In genomic region chr17:48024149-48025039, GRCh38 we compare ENCODE assay signal across 8 cellular contexts. TPM values are rescaled to one million over a fixed set of nuclear protein-coding genes. Genes with fewer than 3 reads are reported as not detected.
A peak's percentile ranks its signal among the peaks of the same experiment; 100 is the strongest.
DNase-seq lines count a peak whose midpoint lies in the region; ATAC-seq and TF ChIP-seq lines count a peak whose summit lies in the region.

No MANE protein-coding gene starts in this region.

- H3K9me3 Mint-ChIP-seq in central memory CD8-positive, alpha-beta T cell = no peaks in the 10 kb centered on the region
- H3K9me3 Mint-ChIP-seq in stimulated activated naive B cell treated with anti-CD40 and anti-IgM and Interleukin-4, amounts not matched to agents 10 μg/mL and 1 μg/mL and 100 μg/mL, for 72 hours = no peaks in the 10 kb centered on the region

- peak overlapping the region; percentile 31 to 41 for H3K4me3 ChIP-seq in left lung

- peak overlapping the region; percentile 60 to 87 for H3K27ac ChIP-seq in left lung

- peak; percentile 27 for ATAC-seq in central memory CD8-positive, alpha-beta T cell (replicated peaks; ENCODE audit: extremely low read depth, poor library complexity, severe bottlenecking)
- ATAC-seq in left lung (peak; percentile 54), HG03135 (IDR thresholded peaks at IDR 0.05; ENCODE audit: unreplicated experiment) (no peak)
- ATAC-seq in stimulated activated naive B cell treated with anti-CD40 and anti-IgM and Interleukin-4, amounts not matched to agents 10 μg/mL and 1 μg/mL and 100 μg/mL, for 72 hours (replicated peaks) = peak; percentile 1 to 4

- H3K27me3 ChIP-seq in left lung = peaks cover 0 to 44% of the 10 kb centered on the region in 2 donors

- intact Hi-C loops in left lung (cut with DNase I) = loop anchor here (5.0 to 10.0 kb wide), 4 partner anchors 50 to 110 kb away; no protein-coding TSS in a partner anchor

- peaks cover 8% of the 10 kb centered on the region for H3K36me3 Mint-ChIP-seq in central memory CD8-positive, alpha-beta T cell (ENCODE audit: insufficient read depth)
- H3K36me3 Mint-ChIP-seq in stimulated activated naive B cell treated with anti-CD40 and anti-IgM and Interleukin-4, amounts not matched to agents 10 μg/mL and 1 μg/mL and 100 μg/mL, for 72 hours = no peaks in the 10 kb centered on the region

- no peaks in the 10 kb centered on the region for H3K36me3 ChIP-seq in left lung

- no peaks in the 10 kb centered on the region for H3K9me3 ChIP-seq in left lung

- H3K4me1 ChIP-seq in left lung = peaks cover 14 to 55% of the 10 kb centered on the region in 2 donors

- peak; percentile 74 for DNase-seq in ELR (ENCODE audit: low read depth)
- peak; percentile 51 for DNase-seq in HK-2 (ENCODE audit: unreplicated experiment)
- peak in 3 of 5 experiments; percentile 26 to 54 (median 44) for DNase-seq in T-helper 2 cell
- DNase-seq in central memory CD8-positive, alpha-beta T cell (ENCODE audit: low spot score in 2 of 2) = no peak
- peak; percentile 81 to 92 for DNase-seq in left lung
- no peak for DNase-seq in stimulated activated naive B cell treated with anti-CD40 and anti-IgM and Interleukin-4, amounts not matched to agents 10 μg/mL and 1 μg/mL and 100 μg/mL, for 72 hours
- DNase-seq in NCI-H2107 (lab: John Stamatoyannopoulos, UW) = no peak

- H3K27me3 Mint-ChIP-seq in central memory CD8-positive, alpha-beta T cell = peaks cover 20% of the 10 kb centered on the region
- peaks cover 41 to 55% of the 10 kb centered on the region in 2 donors for H3K27me3 Mint-ChIP-seq in stimulated activated naive B cell treated with anti-CD40 and anti-IgM and Interleukin-4, amounts not matched to agents 10 μg/mL and 1 μg/mL and 100 μg/mL, for 72 hours

- peak overlapping the region; percentile 81 for H3K4me3 Mint-ChIP-seq in central memory CD8-positive, alpha-beta T cell
- H3K4me3 Mint-ChIP-seq in stimulated activated naive B cell treated with anti-CD40 and anti-IgM and Interleukin-4, amounts not matched to agents 10 μg/mL and 1 μg/mL and 100 μg/mL, for 72 hours = peak overlapping the region; percentile 93 to 94

- H3K27ac Mint-ChIP-seq in central memory CD8-positive, alpha-beta T cell (ENCODE audit: low read depth) = peak overlapping the region; percentile 91
- peak overlapping the region; percentile 73 for H3K27ac Mint-ChIP-seq in stimulated activated naive B cell treated with anti-CD40 and anti-IgM and Interleukin-4, amounts not matched to agents 10 μg/mL and 1 μg/mL and 100 μg/mL, for 72 hours

- peaks cover 36% of the 10 kb centered on the region for H3K4me1 Mint-ChIP-seq in central memory CD8-positive, alpha-beta T cell
- peaks cover 24 to 39% of the 10 kb centered on the region in 2 donors for H3K4me1 Mint-ChIP-seq in stimulated activated naive B cell treated with anti-CD40 and anti-IgM and Interleukin-4, amounts not matched to agents 10 μg/mL and 1 μg/mL and 100 μg/mL, for 72 hours

- TF ChIP-seq CTCF in left lung (IDR thresholded peaks at IDR 0.05) = no peak

RNA-seq across cellular contexts. Expression of gene COPZ2, which starts 13.2 kb away (rescaled TPM):
- 10 to 100 TPM; 25.9 to 48.6 TPM for total RNA-seq in left lung

RNA-seq across cellular contexts. Expression of gene NFE2L1, which starts 23.8 kb away (rescaled TPM):
- 100 to 1,000 TPM; 165 to 173 TPM for total RNA-seq in left lung

RNA-seq across cellular contexts. Expression of gene CDK5RAP3, which starts 53.5 kb away (rescaled TPM):
- 100 to 1,000 TPM; 144 to 149 TPM for total RNA-seq in left lung

Comparison
In these comparisons a context has a peak if more than half of its experiments do, and no peak if none do; other contexts are left out.
1. DNase-seq: peak in ELR (single experiment), HK-2 (single experiment), T-helper 2 cell (3 of 5) and left lung (2 of 2); none in central memory CD8-positive, alpha-beta T cell (0 of 2), stimulated activated naive B cell treated with anti-CD40 and anti-IgM and Interleukin-4, amounts not matched to agents 10 μg/mL and 1 μg/mL and 100 μg/mL, for 72 hours (single experiment) and NCI-H2107 (single experiment).